In the genomic region with DNA sequence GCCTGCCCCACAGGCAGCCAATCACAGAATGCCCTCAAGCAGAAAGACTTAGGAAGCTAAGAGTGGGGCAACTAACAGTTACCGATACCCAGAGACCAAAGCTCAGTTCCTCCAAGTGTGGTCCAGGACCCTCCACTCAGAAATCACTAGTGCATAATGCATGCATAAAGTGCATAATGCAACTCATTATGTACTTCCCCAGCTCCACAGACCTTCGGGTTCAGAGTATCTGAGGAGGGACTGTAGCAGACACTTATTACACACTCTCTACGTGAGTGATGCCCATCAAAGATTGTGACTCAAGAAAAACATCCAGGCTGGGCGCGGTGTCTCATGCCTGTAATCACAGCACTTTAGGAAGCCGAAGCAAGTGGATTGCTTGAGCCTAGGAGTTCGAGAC, we compare ENCODE assay signal across 1 cellular context.
TF ChIP-seq lines count a peak whose summit lies in the region.

No MANE protein-coding gene starts in this region.

TF ChIP-seq in A549, 52 proteins besides CTCF, POLR2A, EP300 and RAD21 (continued from another document):
- TF ChIP-seq, protein P1, sequence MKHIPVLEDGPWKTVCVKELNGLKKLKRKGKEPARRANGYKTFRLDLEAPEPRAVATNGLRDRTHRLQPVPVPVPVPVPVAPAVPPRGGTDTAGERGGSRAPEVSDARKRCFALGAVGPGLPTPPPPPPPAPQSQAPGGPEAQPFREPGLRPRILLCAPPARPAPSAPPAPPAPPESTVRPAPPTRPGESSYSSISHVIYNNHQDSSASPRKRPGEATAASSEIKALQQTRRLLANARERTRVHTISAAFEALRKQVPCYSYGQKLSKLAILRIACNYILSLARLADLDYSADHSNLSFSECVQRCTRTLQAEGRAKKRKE (CRISPR knock-in tag; IDR thresholded peaks at IDR 0.05; ENCODE audit: low read depth), result no peak
- TF ChIP-seq ZFP36 (IDR thresholded peaks at IDR 0.05; ENCODE audit: borderline replicate concordance, partially characterized antibody) (no peak), MAFK (IDR thresholded peaks at IDR 0.05; ENCODE audit: partially characterized antibody) (no peak)
